In the genomic region with DNA sequence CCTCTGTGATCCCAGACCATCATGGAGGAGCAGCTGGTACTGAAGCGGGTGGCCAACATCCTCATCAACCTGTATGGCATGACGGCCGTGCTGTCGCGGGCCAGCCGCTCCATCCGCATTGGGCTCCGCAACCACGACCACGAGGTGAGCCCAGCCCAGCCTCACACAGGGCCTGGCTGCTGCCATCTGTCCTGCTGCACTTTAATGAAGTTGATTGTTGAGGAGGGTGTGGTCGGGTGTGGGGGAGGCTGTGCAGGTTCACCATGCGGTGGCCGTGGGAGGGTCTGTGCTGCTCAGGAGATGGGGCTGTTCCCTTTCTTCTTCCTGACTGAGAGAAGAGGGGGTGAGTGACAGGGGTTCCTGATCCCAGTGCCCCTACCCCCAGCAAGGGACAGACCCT, we compare ENCODE assay signal across 22 cellular contexts. TPM values are rescaled to one million over a fixed set of nuclear protein-coding genes. Genes with fewer than 3 reads are reported as not detected.
DNase-seq lines count a peak whose midpoint lies in the region; ATAC-seq and TF ChIP-seq lines count a peak whose summit lies in the region.
"Had no signal": no experiment of that assay in that cellular context is flagged by ENCODE, and none has a peak within 500 bp of the region (broad histone marks: within the 10 kb centered on the region; RNA-seq: fewer than 3 reads in every experiment).

No MANE protein-coding gene starts in this region.

- no peaks in the 10 kb centered on the region for H3K27me3 Mint-ChIP-seq in endodermal cell (ENCODE audit: insufficient read depth)

- no peak overlapping the region for H3K27ac Mint-ChIP-seq in endodermal cell
- H3K27ac Mint-ChIP-seq: GM23338, H9 had no signal

- intact Hi-C loops in posterior vena cava (cut with DNase I): no loop called here

- H3K27ac ChIP-seq in endodermal cell (ENCODE audit: low read depth, low read length): no peak overlapping the region
- H3K27ac ChIP-seq: 22Rv1, HL-60, RWPE1 had no signal

- no peak overlapping the region for H3K4me3 Mint-ChIP-seq in endodermal cell
- H3K4me3 Mint-ChIP-seq: GM23338, H9 had no signal

- no peak overlapping the region for H3K4me3 ChIP-seq in endodermal cell (ENCODE audit: low read length)
- H3K4me3 ChIP-seq: GM23338 had no signal

- no peak for TF ChIP-seq CTCF in endodermal cell (conservative IDR thresholded peaks at IDR 0.05)

- H3K36me3 Mint-ChIP-seq in endodermal cell (ENCODE audit: low read depth): peaks cover 56% of the 10 kb centered on the region

- DNase-seq in DMS 273 (lab: John Stamatoyannopoulos, UW; ENCODE audit: unreplicated experiment): peak; percentile 34
- no peak for DNase-seq in DMS 273 treated with DMSO at 0.1 percent for 48 hours (lab: John Stamatoyannopoulos, UW)
- DNase-seq in HUDEP-2 (lab: John Stamatoyannopoulos, UW; ENCODE audit: unreplicated experiment in 76 of 76): peak in 47 of 76 experiments; percentile 0 to 56 (median 26)
- DNase-seq in endodermal cell: peak; percentile 33
- DNase-seq in posterior vena cava (ENCODE audit: low spot score): peak; percentile 73
- no peak for DNase-seq in NCI-H1105 treated with DMSO at 0.1 percent for 48 hours (lab: John Stamatoyannopoulos, UW)
- DNase-seq: BE2C, Calu3, H9, Kasumi-1, NCI-H1105, NCI-H2029, NCI-H446 treated with DMSO at 0.1 percent for 48 hours, NCI-H526, SHP77 had no signal

- H3K9me3 Mint-ChIP-seq in endodermal cell: no peaks in the 10 kb centered on the region
- H3K9me3 Mint-ChIP-seq: GM23338, H9 had no signal

- H3K9ac ChIP-seq in endodermal cell (ENCODE audit: extremely low read depth, low read length, poor library complexity, severe bottlenecking): no peak overlapping the region

- peaks cover 89% of the 10 kb centered on the region for H3K36me3 ChIP-seq in endodermal cell (ENCODE audit: control insufficient read depth, insufficient read depth, low read length)

- ATAC-seq in HG03095 (IDR thresholded peaks at IDR 0.05; ENCODE audit: unreplicated experiment) (no peak), HG03565 (IDR thresholded peaks at IDR 0.05; ENCODE audit: unreplicated experiment) (no peak)
- ATAC-seq: GM23338, Panc1 had no signal

- no peaks in the 10 kb centered on the region for H3K27me3 ChIP-seq in endodermal cell (ENCODE audit: control insufficient read depth, insufficient read depth, low read length, poor library complexity, severe bottlenecking)
- H3K27me3 ChIP-seq: BE2C had no signal

- no peaks in the 10 kb centered on the region for H3K4me1 ChIP-seq in endodermal cell (ENCODE audit: control insufficient read depth, insufficient read depth, low read length)
- H3K4me1 ChIP-seq: BE2C had no signal

- WGBS in endodermal cell (ENCODE audit: insufficient coverage in 1 of 2, insufficient read length in 1 of 2), 2 experiments: 96 to 99% methylated on average over 10 to 13 of the region's 13 CpGs

- H3K9me3 ChIP-seq in endodermal cell (ENCODE audit: control insufficient read depth, low read length): no peaks in the 10 kb centered on the region
- H3K9me3 ChIP-seq: BE2C had no signal

- H3K4me1 Mint-ChIP-seq in endodermal cell: no peaks in the 10 kb centered on the region
- H3K4me1 Mint-ChIP-seq: GM23338, H9 had no signal

RNA-seq across cellular contexts. Expression of gene ACAD9, which starts 30.6 kb away (rescaled TPM):
- total RNA-seq in endodermal cell (10 to 100 TPM; 48.0 to 52.1 TPM), posterior vena cava (10 to 100 TPM; 27.2 to 32.4 TPM)
- 32.3 TPM for polyA plus RNA-seq in endodermal cell (2013, experiment 1 of 2)
- polyA plus RNA-seq in endodermal cell (2013, experiment 2 of 2): 30.3 TPM

Comparison
In these comparisons a context has a peak if more than half of its experiments do, and no peak if none do; other contexts are left out.
1. DNase-seq: peak in DMS 273 (single experiment), HUDEP-2 (47 of 76), endodermal cell (single experiment) and posterior vena cava (single experiment); none in DMS 273 treated with DMSO at 0.1 percent for 48 hours (single experiment) and NCI-H1105 treated with DMSO at 0.1 percent for 48 hours (single experiment).